ENCODE assay signal across 1 cellular context in the genomic region with DNA sequence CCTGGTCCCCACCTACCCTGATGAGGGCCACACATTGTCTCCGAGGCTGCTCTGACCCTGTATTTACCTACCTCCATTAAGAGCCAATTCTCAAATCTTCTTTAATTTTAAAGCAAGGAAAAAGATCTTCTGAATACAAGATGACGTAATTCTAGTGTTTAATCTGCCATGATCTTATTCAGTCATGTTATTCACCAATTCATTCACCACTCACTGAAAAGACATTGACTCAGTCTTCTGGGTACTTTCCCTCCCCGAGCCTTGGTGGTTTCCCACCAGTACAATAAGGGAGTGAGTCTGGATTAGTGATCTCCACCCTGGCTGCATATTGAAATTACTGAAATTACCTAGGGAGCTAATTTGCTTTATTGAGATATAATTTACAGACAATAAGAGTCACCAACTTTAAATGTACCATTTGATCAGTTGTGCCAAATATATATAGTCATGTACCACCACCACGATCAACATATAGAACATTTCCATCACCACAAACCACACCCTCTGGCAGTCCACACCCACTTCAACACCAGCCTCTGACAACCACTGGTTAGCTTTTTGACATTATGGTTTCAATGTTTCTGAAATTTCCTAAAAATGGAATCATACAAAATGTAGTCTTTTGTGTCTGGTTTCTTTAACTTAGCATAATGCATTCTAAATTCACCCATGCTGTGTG.
TF ChIP-seq lines count a peak whose summit lies in the region.

No MANE protein-coding gene starts in this region.

TF ChIP-seq in IMR-90, 13 proteins besides CTCF, POLR2A, EP300 and RAD21 (continued from another document):
- no peak for TF ChIP-seq MAFK (IDR thresholded peaks at IDR 0.05; ENCODE audit: low read depth, low read length)
